Comparison of ENCODE assay signal across 8 cellular contexts in the genomic region with DNA sequence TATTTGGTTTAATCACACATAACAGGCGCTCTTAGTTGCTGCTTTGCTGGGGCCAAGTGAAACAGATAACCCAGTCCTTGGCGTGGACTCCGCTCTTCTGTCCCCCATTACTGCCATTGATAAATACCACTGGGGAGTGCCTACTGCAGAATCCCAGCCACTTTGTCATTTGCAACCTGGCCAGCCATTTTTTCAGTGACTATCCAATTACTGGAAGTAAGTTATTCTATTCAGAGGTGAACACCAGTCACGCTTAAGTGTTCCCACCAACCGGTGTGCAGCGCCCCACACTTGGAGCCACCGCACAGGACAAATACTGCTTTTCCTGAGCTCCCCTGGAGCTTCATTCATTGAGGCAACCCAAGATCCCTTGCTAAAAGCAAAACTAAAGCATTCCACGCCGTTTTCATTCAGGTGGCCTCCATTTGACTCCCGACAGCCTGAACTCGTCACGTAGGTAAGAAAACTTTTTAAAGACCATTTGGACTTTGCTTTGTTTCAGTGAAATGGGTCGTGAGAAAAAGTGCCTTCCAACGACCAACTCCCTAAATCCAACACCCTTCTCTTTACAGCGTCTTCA. TPM values are rescaled to one million over a fixed set of nuclear protein-coding genes. Genes with fewer than 3 reads are reported as not detected.
DNase-seq lines count a peak whose midpoint lies in the region; ATAC-seq, FAIRE-seq and TF ChIP-seq lines count a peak whose summit lies in the region.

No MANE protein-coding gene starts in this region.

- WGBS in A549 (ENCODE audit: missing lambda C conversion rate): 61% methylated on average over 15 of the region's 15 CpGs
- WGBS in HUES64: 9% methylated on average over 15 of the region's 15 CpGs
- 2% methylated on average over 15 of the region's 15 CpGs for WGBS in K562 (ENCODE audit: insufficient coverage, low coverage, missing lambda C conversion rate)
- WGBS in mesendoderm (ENCODE audit: extremely low coverage, insufficient coverage, low lambda C conversion rate): no CpG with 5 or more reads among the region's 15 CpGs

- no peak for TF ChIP-seq RAD21 in A549 (conservative IDR thresholded peaks at IDR 0.05 in 1 of 2, IDR thresholded peaks at IDR 0.05 in 1 of 2)
- TF ChIP-seq RAD21 in K562 (CRISPR knock-in tag; conservative IDR thresholded peaks at IDR 0.05 in 1 of 2, IDR thresholded peaks at IDR 0.05 in 1 of 2): no peak

- H2BK120ac ChIP-seq in mesendoderm (ENCODE audit: low read depth, low read length): no peak overlapping the region

- TF ChIP-seq EP300 in A549 (IDR thresholded peaks at IDR 0.05): no peak
- TF ChIP-seq EP300 in K562 (IDR thresholded peaks at IDR 0.05; ENCODE audit: low read length): no peak

- POLR2A ChIA-PET in A549 (lab: Yijun Ruan, JAX): no interaction called here
- POLR2A ChIA-PET in K562 (lab: Yijun Ruan, JAX): interaction anchor here (0.7 to 6.7 kb wide), 4 partner anchors 13 to 47 kb away, joined by 3 to 60 read pairs (median 4); no protein-coding TSS in a partner anchor

- no peak overlapping the region for H4K8ac ChIP-seq in mesendoderm (ENCODE audit: low read depth, low read length)

- no peak for ATAC-seq in A549
- peak; percentile 7; the same call in 2 of the 3 replicates for ATAC-seq in K562
- no peak for ATAC-seq in left colon

- H3K36me3 ChIP-seq in HUES64 (ENCODE audit: insufficient read depth, low read length) (no peaks in the 10 kb centered on the region), K562 (ENCODE audit: control insufficient read depth, insufficient read depth, low read length) (0 out of 3 replicates have a peak, but pooled peaks cover 4% of the 10 kb centered on the region), mesendoderm (ENCODE audit: control insufficient read depth, insufficient read depth, low read length) (no peaks in the 10 kb centered on the region)

- H4K5ac ChIP-seq in mesendoderm (ENCODE audit: low read length): no peak overlapping the region

- no peak for FAIRE-seq in A549 (lab: Jason Lieb, UNC)
- FAIRE-seq in K562 (lab: Jason Lieb, UNC): no peak
- FAIRE-seq in D721Med (lab: Jason Lieb, UNC): no peak

- CTCF ChIA-PET in A549 (lab: Yijun Ruan, JAX): interaction anchor here (1.2 to 1.7 kb wide), 2 partner anchors 11 to 56 kb away, joined by 3 to 6 read pairs; no protein-coding TSS in a partner anchor
- CTCF ChIA-PET in K562 (lab: Yijun Ruan, JAX; ENCODE audit: low intra/inter-chr PET ratio): no interaction called here

- TF ChIP-seq POLR2A in A549 (IDR thresholded peaks at IDR 0.05; ENCODE audit: low read length) (no peak), K562 (conservative IDR thresholded peaks at IDR 0.05) (no peak)

- H2AK5ac ChIP-seq in mesendoderm (ENCODE audit: low read length): no peak overlapping the region

- H3K9me1 ChIP-seq in K562 (ENCODE audit: control insufficient read depth, insufficient read depth, low read length): peaks cover 3% of the 10 kb centered on the region

- H3K4me1 ChIP-seq in A549: peaks cover 53% of the 10 kb centered on the region
- peaks cover 42% of the 10 kb centered on the region for H3K4me1 ChIP-seq in HUES64 (ENCODE audit: insufficient read depth, low read length)
- H3K4me1 ChIP-seq in K562 (replicated peaks in 1 of 2; ENCODE audit: control insufficient read depth in 2 of 2, insufficient read depth in 2 of 2, low read length in 2 of 2): peaks cover 45 to 55% of the 10 kb centered on the region in 2 experiments
- H3K4me1 ChIP-seq in mesendoderm (ENCODE audit: control insufficient read depth, low read depth, low read length): peaks cover 24% of the 10 kb centered on the region

- H4K20me1 ChIP-seq in K562 (replicated peaks; ENCODE audit: control insufficient read depth, insufficient read depth, low read length): peaks cover 54% of the 10 kb centered on the region

- in situ Hi-C loops in K562 (cut with MboI): no loop called here

- H3K9ac ChIP-seq in HUES64 (ENCODE audit: low read depth, low read length): peak overlapping the region; percentile 77
- peak overlapping the region; percentile 63 to 97 for H3K9ac ChIP-seq in K562 (ENCODE audit: insufficient read depth in 1 of 2, low read depth in 2 of 2, low read length in 2 of 2)
- H3K9ac ChIP-seq in mesendoderm (ENCODE audit: low read length): peak overlapping the region; percentile 63

- DNase-seq in A549 (ENCODE audit: low read depth in 1 of 2, low spot score in 1 of 2) (no peak), K562 (ENCODE audit: extremely low read depth in 1 of 4, low spot score in 3 of 4) (peak in 2 of 4 experiments; percentile 57 to 62), mesendoderm (no peak), activated gamma-delta T cell treated with Interleukin-2 at 50 U/mL for 16 hours (no peak), HuH-7 (ENCODE audit: low spot score) (no peak), D721Med (ENCODE audit: insufficient read length, low spot score) (no peak), left colon (no peak)

- no peak overlapping the region for H3K4ac ChIP-seq in mesendoderm (ENCODE audit: low read depth, low read length)

- no peaks in the 10 kb centered on the region for H3K9me3 ChIP-seq in A549
- H3K9me3 ChIP-seq in HUES64 (ENCODE audit: insufficient read depth, low read depth, low read length): no peaks in the 10 kb centered on the region
- no peaks in the 10 kb centered on the region for H3K9me3 ChIP-seq in K562 (replicated peaks; ENCODE audit: control insufficient read depth, insufficient read depth, low read depth, low read length)

- H3K79me2 ChIP-seq in K562 (ENCODE audit: control insufficient read depth, insufficient read depth, low read length) (peaks cover 62% of the 10 kb centered on the region), mesendoderm (ENCODE audit: control insufficient read depth, insufficient read depth, low read length) (peaks cover 61% of the 10 kb centered on the region)

- BruUV-seq in K562 (replicated peaks; lab: Mats Ljungman, UMichigan): TSS peak; percentile 42

- H3K27ac ChIP-seq in A549: peak overlapping the region; percentile 82 to 96; a peak in 4 of 6 replicates
- H3K27ac ChIP-seq in HUES64 (ENCODE audit: low read depth, low read length): no peak overlapping the region
- peak overlapping the region; percentile 63; the same call in 2 of the 3 replicates for H3K27ac ChIP-seq in K562 (ENCODE audit: extremely low read depth, low read depth, low read length)
- no peak overlapping the region for H3K27ac ChIP-seq in mesendoderm (ENCODE audit: low read depth, low read length)

- H3K23ac ChIP-seq in mesendoderm (ENCODE audit: low read length): no peak overlapping the region

- H3K4me2 ChIP-seq in A549 (peak overlapping the region; percentile 98), K562 (ENCODE audit: insufficient read depth, low read length) (peak overlapping the region; percentile 91), mesendoderm (ENCODE audit: low read length) (peak overlapping the region; percentile 97)

- peak overlapping the region; percentile 95 for H3K56ac ChIP-seq in mesendoderm (ENCODE audit: low read length)

- H3K27me3 ChIP-seq in HUES64 (ENCODE audit: insufficient read depth, low read length) (peaks cover 10% of the 10 kb centered on the region), K562 (ENCODE audit: control insufficient read depth in 2 of 2, insufficient read depth in 2 of 2, low read length in 2 of 2) (no peaks in the 10 kb centered on the region), mesendoderm (ENCODE audit: insufficient read depth, low read length, poor library complexity) (no peaks in the 10 kb centered on the region)

- intact Hi-C loops in K562 (cut with micrococcal nuclease): loop anchor here (5.0 kb wide), 1 partner anchor 45 kb away; no protein-coding TSS in a partner anchor
- intact Hi-C loops in left colon (cut with DNase I, micrococcal nuclease): no loop called here

- H2AFZ ChIP-seq in K562 (ENCODE audit: low read depth, low read length): no peak overlapping the region

- peak overlapping the region; percentile 92 for H3K4me3 ChIP-seq in A549
- H3K4me3 ChIP-seq in HUES64 (ENCODE audit: low read length): peak overlapping the region; percentile 72
- peak overlapping the region; percentile 60 for H3K4me3 ChIP-seq in K562
- peak overlapping the region; percentile 58 for H3K4me3 ChIP-seq in mesendoderm (ENCODE audit: low read length)

- H2BK15ac ChIP-seq in mesendoderm (replicated peaks; ENCODE audit: low read depth): no peak overlapping the region

- H2BK5ac ChIP-seq in mesendoderm (ENCODE audit: low read length): no peak overlapping the region

- H3K18ac ChIP-seq in mesendoderm (ENCODE audit: low read length): no peak overlapping the region

- H3K79me1 ChIP-seq in mesendoderm (ENCODE audit: low read length): peaks cover 10% of the 10 kb centered on the region

- no peak for TF ChIP-seq CTCF in A549 (IDR thresholded peaks at IDR 0.05)
- TF ChIP-seq CTCF in K562 (IDR thresholded peaks at IDR 0.05 in 2 of 3, conservative IDR thresholded peaks at IDR 0.05 in 1 of 3; ENCODE audit: insufficient read depth in 2 of 3, low read depth in 1 of 3, low read length in 3 of 3): no peak
- TF ChIP-seq CTCF in D721Med (IDR thresholded peaks at IDR 0.05; ENCODE audit: insufficient read depth, missing control alignments): no peak

RNA-seq across cellular contexts. Expression of a gene that starts 1.8 kb away (rescaled TPM):
- polyA plus RNA-seq in A549 (2011; rRNA removed) (39.6 and 78.6 TPM in 2 replicates), A549 (2017; fragmentation: RNase III; extraction: RNeasy Plus Mini Kit Qiagen cat#74134 plus additional on column Dnase treatment) (65.7 to 66.6 TPM (median 65.9 TPM) in 3 replicates), K562 (2011; rRNA removed) (41.3 and 61.6 TPM in 2 replicates), K562 (2014; fragmentation: Illumina TruSeq; extraction: Trizol) (99.4 and 105 TPM in 2 replicates), K562 (2014; fragmentation: Nextera tagmentation; extraction: Ambion mirVana) (10 to 100 TPM; 17.1 to 27.2 TPM), K562 (2014; rRNA removed) (59.8 and 67.5 TPM in 2 replicates)
- 9.1 and 9.3 TPM in 2 replicates for polyA plus RNA-seq in A549 (2012; cell fraction: cytosol; rRNA removed)
- polyA plus RNA-seq in A549 (2012; cell fraction: nucleus; rRNA removed): 12.8 and 27.0 TPM in 2 replicates
- 122 and 194 TPM in 2 replicates for polyA minus RNA-seq in A549 (2011; rRNA and poly(A)+ RNA removed)
- 88.7 TPM for polyA plus RNA-seq in HUES64 (2013, experiment 1 of 2)
- 83.4 TPM for polyA plus RNA-seq in HUES64 (2013, experiment 2 of 2)
- total RNA-seq in K562 (2011; cell fraction: chromatin; rRNA removed; ENCODE audit: low replicate concordance): 244 and 295 TPM in 2 replicates
- 93.6 and 101 TPM in 2 replicates for total RNA-seq in K562 (2011; cell fraction: nucleolus; rRNA removed)
- 137 and 186 TPM in 2 replicates for total RNA-seq in K562 (2011; cell fraction: nucleoplasm; rRNA removed)
- total RNA-seq in K562 (2014; rRNA removed) (57.9 and 62.9 TPM in 2 replicates), K562 (2014; rRNA removed; fragmentation: Illumina TruSeq; extraction: Trizol) (57.2 and 70.7 TPM in 2 replicates), K562 (2015; rRNA removed; fragmentation: Illumina TruSeq; extraction: Trizol) (57.2 and 59.0 TPM in 2 replicates), K562 (2021) (122 and 145 TPM in 2 replicates), left colon (100 to 1,000 TPM; 119 to 123 TPM)
- polyA plus RNA-seq in K562 (2011; cell fraction: cytosol; rRNA removed): 7.9 and 16.6 TPM in 2 replicates
- 99.3 and 104 TPM in 2 replicates for polyA plus RNA-seq in K562 (2011; cell fraction: nucleus; rRNA removed)
- polyA plus RNA-seq in K562 (2012): 52.2 and 73.8 TPM in 2 replicates
- 81.7 and 93.4 TPM in 2 replicates for polyA minus RNA-seq in K562 (2011; rRNA and poly(A)+ RNA removed)
- polyA minus RNA-seq in K562 (2011; cell fraction: cytosol; rRNA and poly(A)+ RNA removed): 52.1 and 68.3 TPM in 2 replicates
- polyA minus RNA-seq in K562 (2011; cell fraction: nucleus; rRNA and poly(A)+ RNA removed): 61.3 and 130 TPM in 2 replicates
- polyA plus RNA-seq in mesendoderm (2013, experiment 1 of 2): 105 TPM
- 105 TPM for polyA plus RNA-seq in mesendoderm (2013, experiment 2 of 2)

Comparison
In these comparisons a context has a peak if more than half of its experiments do, and no peak if none do; other contexts are left out.
1. H3K27ac ChIP-seq: peak in A549 (2 of 2) and K562 (single experiment); none in HUES64 (single experiment) and mesendoderm (single experiment).
2. Peak in every context shown above with its lines, with median percentiles within 50 percentile points of each other: H3K4me2 ChIP-seq, H3K4me3 ChIP-seq and H3K9ac ChIP-seq.